ENCODE assay signal across 12 cellular contexts in the genomic region with DNA sequence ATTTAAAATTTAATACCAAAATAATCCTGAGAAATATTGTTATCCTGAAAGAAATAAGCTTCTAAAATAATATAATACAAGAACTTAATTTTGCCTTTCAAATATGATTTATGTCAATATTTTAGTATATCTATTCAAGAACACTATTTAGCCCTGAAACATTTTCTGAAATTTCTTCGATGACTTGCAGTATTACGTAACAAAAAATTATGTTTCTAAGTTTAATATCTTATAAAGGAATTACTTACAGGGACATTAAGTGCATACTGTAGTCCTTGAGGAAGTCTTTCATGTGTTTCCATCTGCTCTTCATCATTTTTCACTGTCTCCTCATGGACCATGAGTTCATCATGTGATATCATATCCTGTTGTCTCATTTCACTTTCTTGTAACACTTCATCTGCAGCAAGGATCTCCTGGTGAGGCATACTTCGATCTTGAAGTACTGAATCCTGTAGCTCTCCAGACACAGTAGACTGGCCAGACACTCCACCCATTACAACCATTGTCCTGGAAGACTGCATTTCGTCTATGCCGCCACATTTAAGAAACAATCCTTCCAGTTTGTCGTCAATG.
DNase-seq lines count a peak whose midpoint lies in the region; ATAC-seq, FAIRE-seq and TF ChIP-seq lines count a peak whose summit lies in the region.
"Had no signal": no experiment of that assay in that cellular context is flagged by ENCODE, and none has a peak within 500 bp of the region (broad histone marks: within the 10 kb centered on the region; RNA-seq: fewer than 3 reads in every experiment).

No MANE protein-coding gene starts in this region.

- no peaks in the 10 kb centered on the region for H3K27me3 ChIP-seq in pancreas
- H3K27me3 ChIP-seq: ovary had no signal

- POLR2A ChIA-PET in activated CD4-positive, alpha-beta T cell treated with anti-CD3 and anti-CD28 coated beads, Interleukin-2, amount 10 ng/mL, durations not matched to agents 7 days and 5 days (lab: Charles Lee) = no interaction called here

- H3K4me1 Mint-ChIP-seq in activated CD4-positive, alpha-beta T cell treated with anti-CD3 and anti-CD28 coated beads, Interleukin-2, amount 10 ng/mL, durations not matched to agents 7 days and 5 days = peaks cover 28% of the 10 kb centered on the region

- peak; percentile 13 for FAIRE-seq in pancreas (lab: Jason Lieb, UNC)

- whole genome bisulfite sequencing in pancreas, 2 donors = 95 to 97% methylated on average over 6 of the region's 6 CpGs

- H3K4me1 ChIP-seq in pancreas = peaks cover 0 to 1% (median 0%) of the 10 kb centered on the region in 3 donors

- intact Hi-C loops in pancreas (cut with DNase I) = no loop called here

- H3K9me3 Mint-ChIP-seq in activated CD4-positive, alpha-beta T cell treated with anti-CD3 and anti-CD28 coated beads, Interleukin-2, amount 10 ng/mL, durations not matched to agents 7 days and 5 days = peaks cover 10% of the 10 kb centered on the region

- DNase-seq in activated CD4-positive, alpha-beta T cell treated with anti-CD3 and anti-CD28 coated beads, Interleukin-2, amount 10 ng/mL, durations not matched to agents 7 days and 5 days = no peak
- DNase-seq in activated CD4-positive, alpha-beta T cell treated with anti-CD3 and anti-CD28 coated beads for 4 hours = no peak
- peak; percentile 34 for DNase-seq in LHCN-M2 (ENCODE audit: low read depth)
- DNase-seq in choroid plexus epithelial cell (ENCODE audit: low read depth) = peak; percentile 43
- DNase-seq in pancreas = no peak
- no peak for DNase-seq in cerebellar nuclear complex (lab: John Stamatoyannopoulos, UW)
- DNase-seq: NCI-H2081 treated with DMSO at 0.1 percent for 48 hours, ovary, T1000 had no signal

- no peak for ATAC-seq in pancreas
- ATAC-seq in GM21576 (IDR thresholded peaks at IDR 0.05; ENCODE audit: unreplicated experiment) = no peak
- no peak for ATAC-seq in HG03095 (IDR thresholded peaks at IDR 0.05; ENCODE audit: unreplicated experiment)

- no peak overlapping the region for H3K27ac ChIP-seq in pancreas
- H3K27ac ChIP-seq: KMS-11, ovary had no signal

- TF ChIP-seq CTCF in choroid plexus epithelial cell (conservative IDR thresholded peaks at IDR 0.05; ENCODE audit: low read depth, low read length) (no peak), pancreas (IDR thresholded peaks at IDR 0.05) (no peak)

- no peak overlapping the region for H3K4me3 Mint-ChIP-seq in activated CD4-positive, alpha-beta T cell treated with anti-CD3 and anti-CD28 coated beads, Interleukin-2, amount 10 ng/mL, durations not matched to agents 7 days and 5 days

- no peaks in the 10 kb centered on the region for H3K27me3 Mint-ChIP-seq in activated CD4-positive, alpha-beta T cell treated with anti-CD3 and anti-CD28 coated beads, Interleukin-2, amount 10 ng/mL, durations not matched to agents 7 days and 5 days

- no peaks in the 10 kb centered on the region for H3K9me3 ChIP-seq in pancreas
- H3K9me3 ChIP-seq: ovary had no signal

- H3K36me3 Mint-ChIP-seq in activated CD4-positive, alpha-beta T cell treated with anti-CD3 and anti-CD28 coated beads, Interleukin-2, amount 10 ng/mL, durations not matched to agents 7 days and 5 days (ENCODE audit: low read depth) = peaks cover 55% of the 10 kb centered on the region

- no peaks in the 10 kb centered on the region for H3K36me3 ChIP-seq in pancreas
- H3K36me3 ChIP-seq: ovary had no signal

- CTCF ChIA-PET in activated CD4-positive, alpha-beta T cell treated with anti-CD3 and anti-CD28 coated beads, Interleukin-2, amount 10 ng/mL, durations not matched to agents 7 days and 5 days (lab: Charles Lee) = no interaction called here

- no peak overlapping the region for H3K4me3 ChIP-seq in choroid plexus epithelial cell (ENCODE audit: low read depth, low read length)
- H3K4me3 ChIP-seq in pancreas = no peak overlapping the region
- H3K4me3 ChIP-seq: ovary had no signal

- H3K27ac Mint-ChIP-seq in activated CD4-positive, alpha-beta T cell treated with anti-CD3 and anti-CD28 coated beads, Interleukin-2, amount 10 ng/mL, durations not matched to agents 7 days and 5 days = peak overlapping the region; percentile 12

Comparison
In these comparisons a context has a peak if more than half of its experiments do, and no peak if none do; other contexts are left out.
1. DNase-seq: peak in LHCN-M2 (single experiment) and choroid plexus epithelial cell (single experiment); none in activated CD4-positive, alpha-beta T cell treated with anti-CD3 and anti-CD28 coated beads, Interleukin-2, amount 10 ng/mL, durations not matched to agents 7 days and 5 days (single experiment), activated CD4-positive, alpha-beta T cell treated with anti-CD3 and anti-CD28 coated beads for 4 hours (0 of 2), pancreas (0 of 6) and cerebellar nuclear complex (0 of 2).